Comparison of ENCODE assay signal across 14 cellular contexts in genomic region chr18:63264871-63265270, GRCh38. TPM values are rescaled to one million over a fixed set of nuclear protein-coding genes. Genes with fewer than 3 reads are reported as not detected.
DNase-seq lines count a peak whose midpoint lies in the region; ATAC-seq and TF ChIP-seq lines count a peak whose summit lies in the region.
"Had no signal": no experiment of that assay in that cellular context is flagged by ENCODE, and none has a peak within 500 bp of the region (broad histone marks: within the 10 kb centered on the region; RNA-seq: fewer than 3 reads in every experiment).

No MANE protein-coding gene starts in this region.

- ATAC-seq in lung (ENCODE audit: insufficient read depth, low FRiP score), result peak; percentile 29
- ATAC-seq in GM18505 (IDR thresholded peaks at IDR 0.05; ENCODE audit: unreplicated experiment), result no peak
- ATAC-seq: activated T-cell treated with anti-CD3 and anti-CD28 coated beads, Interleukin-2, amount 50 U/mL, for 4 hours; foreskin keratinocyte; natural killer cell treated with Interleukin-12 subunit alpha and Interleukin-12 subunit beta and Interleukin-15 and Interleukin-18, amount 100 ng/mL, for 72 hours had no signal

- intact Hi-C loops in ascending aorta (cut with DNase I), result loop anchor here (5.0 kb wide), 2 partner anchors 37 to 118 kb away; no protein-coding TSS in a partner anchor

- H3K27ac ChIP-seq in lung (ENCODE audit: low read depth in 1 of 2, low read length in 1 of 2) (no peak overlapping the region), ascending aorta (no peak overlapping the region)
- H3K27ac ChIP-seq: BLaER1, foreskin keratinocyte had no signal

- TF ChIP-seq CTCF in lung (IDR thresholded peaks at IDR 0.05; ENCODE audit: control extremely low read depth, extremely low read depth), result no peak
- TF ChIP-seq CTCF in GM10266 (IDR thresholded peaks at IDR 0.05; ENCODE audit: control insufficient read depth, insufficient read depth, low read depth, missing control alignments), result no peak
- no peak for TF ChIP-seq CTCF in ascending aorta (IDR thresholded peaks at IDR 0.05)

- H3K4me3 ChIP-seq in lung, result no peak overlapping the region
- H3K4me3 ChIP-seq in ascending aorta, result no peak overlapping the region
- H3K4me3 ChIP-seq: BLaER1 had no signal

- H3K27me3 ChIP-seq in lung (ENCODE audit: control insufficient read depth, insufficient read depth), result no peaks in the 10 kb centered on the region
- H3K27me3 ChIP-seq in ascending aorta, result no peaks in the 10 kb centered on the region
- H3K27me3 ChIP-seq: BLaER1 had no signal

- peaks cover 0 to 8% of the 10 kb centered on the region in 2 donors for H3K4me1 ChIP-seq in lung (ENCODE audit: control insufficient read depth in 2 of 2, insufficient read depth in 2 of 2, low read length in 2 of 2)
- H3K4me1 ChIP-seq in ascending aorta, result peaks cover 0 to 20% of the 10 kb centered on the region in 2 donors

- no peaks in the 10 kb centered on the region for H3K9me3 ChIP-seq in lung (ENCODE audit: control insufficient read depth in 2 of 2, insufficient read depth in 1 of 2, low read length in 1 of 2)
- no peaks in the 10 kb centered on the region for H3K9me3 ChIP-seq in ascending aorta

- 75 to 88% methylated on average over 9 of the region's 9 CpGs for WGBS in lung, 2 donors

- no peak for TF ChIP-seq POLR2A in GM18505 (IDR thresholded peaks at IDR 0.05; ENCODE audit: borderline replicate concordance, extremely low read depth, insufficient read depth, insufficient read length)

- DNase-seq in DMS79 treated with DMSO at 0.1 percent for 48 hours (lab: John Stamatoyannopoulos, UW) (peak; percentile 98), NCI-H1436 treated with DMSO at 0.1 percent for 48 hours (lab: John Stamatoyannopoulos, UW) (peak; percentile 79), NCI-H524 (lab: John Stamatoyannopoulos, UW) (peak; percentile 61 to 86), lung (ENCODE audit: low spot score) (peak; percentile 69), GM10266 (ENCODE audit: extremely low spot score) (no peak), ascending aorta (ENCODE audit: low spot score in 2 of 2) (no peak), superior temporal gyrus (ENCODE audit: extremely low spot score) (no peak)
- DNase-seq: activated CD4-positive, alpha-beta T cell treated with anti-CD3 and anti-CD28 coated beads, Interleukin-2, amount 50 U/mL, for 4 hours; activated T-cell treated with anti-CD3 and anti-CD28 coated beads, Interleukin-2, amount 50 U/mL, for 4 hours; amniotic stem cell; foreskin keratinocyte had no signal

- H3K36me3 ChIP-seq in lung (ENCODE audit: control insufficient read depth in 2 of 2, insufficient read depth in 2 of 2, low read length in 2 of 2), result no peaks in the 10 kb centered on the region
- no peaks in the 10 kb centered on the region for H3K36me3 ChIP-seq in ascending aorta

RNA-seq across cellular contexts. Expression of gene BCL2, which starts 54.7 kb away (rescaled TPM):
- 10 to 100 TPM in 1 of 2 donors, 1 to 10 TPM in 1; 8.6 to 30.9 TPM for total RNA-seq in lung
- polyA plus RNA-seq in lung, result 1 to 10 TPM; 1.5 to 2.0 TPM
- total RNA-seq in ascending aorta, result 20.5 TPM

Comparison
In these comparisons a context has a peak if more than half of its experiments do, and no peak if none do; other contexts are left out.
1. DNase-seq: peak in DMS79 treated with DMSO at 0.1 percent for 48 hours (single experiment), NCI-H1436 treated with DMSO at 0.1 percent for 48 hours (single experiment), NCI-H524 (2 of 2) and lung (single experiment); none in GM10266 (single experiment), ascending aorta (0 of 2) and superior temporal gyrus (single experiment).